8 cellular contexts compared by ENCODE assay signal in genomic region chr1:70487910-70488665, GRCh38.
A peak's percentile ranks its signal among the peaks of the same experiment; 100 is the strongest.
DNase-seq lines count a peak whose midpoint lies in the region; ATAC-seq and TF ChIP-seq lines count a peak whose summit lies in the region.

No MANE protein-coding gene starts in this region.

- H3K27ac ChIP-seq in H9 (ENCODE audit: insufficient read length, low read depth, low read length): no peak overlapping the region

- H3K4ac ChIP-seq in H9 (ENCODE audit: low read depth, low read length): no peak overlapping the region

- no peak overlapping the region for H2BK5ac ChIP-seq in H9 (ENCODE audit: insufficient read length, low read length)

- H3K4me3 Mint-ChIP-seq in H9 (no peak overlapping the region), brain (no peak overlapping the region)

- H3T11ph ChIP-seq in H9 (ENCODE audit: low read length): no peak overlapping the region

- H4K8ac ChIP-seq in H9 (replicated peaks; ENCODE audit: insufficient read length, low read depth, low read length): no peak overlapping the region

- H3K4me1 ChIP-seq in H9 (ENCODE audit: insufficient read depth, low read length): no peaks in the 10 kb centered on the region

- H3K23me2 ChIP-seq in H9 (ENCODE audit: insufficient read length, low read depth, low read length, poor library complexity, severe bottlenecking): no peaks in the 10 kb centered on the region

- H3K27ac Mint-ChIP-seq in H9 (no peak overlapping the region), brain (peak overlapping the region in 1 of 5 experiments; percentile 54)

- H2BK15ac ChIP-seq in H9 (ENCODE audit: low read depth, low read length): no peak overlapping the region

- H4K5ac ChIP-seq in H9 (ENCODE audit: insufficient read length, low read depth, low read length): no peak overlapping the region

- H3K4me3 ChIP-seq in kidney epithelial cell (ENCODE audit: low read depth, low read length): no peak overlapping the region

- H2BK120ac ChIP-seq in H9 (ENCODE audit: low read depth, low read length, poor library complexity, severe bottlenecking): no peak overlapping the region

- H3K4me2 ChIP-seq in H9 (ENCODE audit: insufficient read depth, insufficient read length, low read length): no peak overlapping the region

- H2BK12ac ChIP-seq in H9 (ENCODE audit: insufficient read length, low read depth, low read length): no peak overlapping the region

- intact Hi-C loops in Right ventricle myocardium inferior (cut with DNase I) (no loop called here), cardiac septum (cut with DNase I) (loop anchor here (10.0 kb wide), 1 partner anchor 53 kb away; no protein-coding TSS in a partner anchor)

- no peaks in the 10 kb centered on the region for H3K79me2 ChIP-seq in H9 (ENCODE audit: insufficient read depth, low read length)

- no peaks in the 10 kb centered on the region for H3K27me3 Mint-ChIP-seq in H9 (ENCODE audit: low read depth)
- H3K27me3 Mint-ChIP-seq in brain: no peaks in the 10 kb centered on the region

- H3K56ac ChIP-seq in H9 (ENCODE audit: insufficient read length, low read depth, low read length): no peak overlapping the region

- no peak overlapping the region for H2BK20ac ChIP-seq in H9 (ENCODE audit: low read depth, low read length, poor library complexity, severe bottlenecking)

- H3K36me3 ChIP-seq in kidney epithelial cell (ENCODE audit: control insufficient read depth, insufficient read depth, low read length): no peaks in the 10 kb centered on the region

- no peak overlapping the region for H4K91ac ChIP-seq in H9 (ENCODE audit: insufficient read length, low read depth, low read length)

- no peak overlapping the region for H2AFZ ChIP-seq in H9 (ENCODE audit: low read length)

- no peaks in the 10 kb centered on the region for H3K9me3 ChIP-seq in H9 (ENCODE audit: control insufficient read depth, low read depth, low read length)

- H4K20me1 ChIP-seq in H9 (ENCODE audit: control insufficient read depth, insufficient read depth, insufficient read length): no peaks in the 10 kb centered on the region

- WGBS in H9 (ENCODE audit: extremely low coverage, insufficient read length, low lambda C conversion rate): no CpG with 5 or more reads among the region's 6 CpGs

- H3K27me3 ChIP-seq in H9 (ENCODE audit: insufficient read depth, low read length) (no peaks in the 10 kb centered on the region), kidney epithelial cell (ENCODE audit: control insufficient read depth, insufficient read depth, low read length) (no peaks in the 10 kb centered on the region)

- no peaks in the 10 kb centered on the region for H3K79me1 ChIP-seq in H9 (ENCODE audit: insufficient read depth, low read depth, low read length, poor library complexity, severe bottlenecking)

- H3K9ac ChIP-seq in H9 (ENCODE audit: extremely low read depth, insufficient read length, low read length): no peak overlapping the region

- no peak overlapping the region for H3K23ac ChIP-seq in H9 (ENCODE audit: insufficient read length, low read depth, low read length)

- no peak overlapping the region for H3K14ac ChIP-seq in H9 (ENCODE audit: insufficient read depth, low read length)

- H3K18ac ChIP-seq in H9 (ENCODE audit: insufficient read length, low read depth, low read length): no peak overlapping the region

- peak; percentile 16 for ATAC-seq in Right ventricle myocardium inferior

- H2AK5ac ChIP-seq in H9 (ENCODE audit: insufficient read length, low read length): no peak overlapping the region

- DNase-seq in Right ventricle myocardium inferior (ENCODE audit: missing footprints): no peak
- DNase-seq in cardiac septum (ENCODE audit: low spot score): no peak
- DNase-seq in H9: peak; percentile 64
- DNase-seq in NCI-H1694 treated with DMSO at 0.1 percent for 48 hours (lab: John Stamatoyannopoulos, UW): peak; percentile 13
- no peak for DNase-seq in kidney epithelial cell (ENCODE audit: low read depth)
- no peak for DNase-seq in T-helper 9 cell
- no peak for DNase-seq in NCI-H1105 treated with DMSO at 0.1 percent for 48 hours (lab: John Stamatoyannopoulos, UW)

- H3K36me3 Mint-ChIP-seq in H9 (ENCODE audit: insufficient read depth in 1 of 3, low read depth in 3 of 3) (no peaks in the 10 kb centered on the region), brain (no peaks in the 10 kb centered on the region)

- no peaks in the 10 kb centered on the region for H3K9me3 Mint-ChIP-seq in H9
- H3K9me3 Mint-ChIP-seq in brain: peaks cover 5 to 26% (median 15%) of the 10 kb centered on the region in 5 experiments

- TF ChIP-seq CTCF in H9 (conservative IDR thresholded peaks at IDR 0.05) (peak; percentile 97), brain (conservative IDR thresholded peaks at IDR 0.05) (peak; percentile 55 to 70), kidney epithelial cell (IDR thresholded peaks at IDR 0.05; ENCODE audit: insufficient read depth, low read length, poor library complexity, severe bottlenecking) (peak; percentile 58)

- H3K4me1 Mint-ChIP-seq in H9 (no peaks in the 10 kb centered on the region), brain (peaks cover 8% of the 10 kb centered on the region)

Comparison
In these comparisons a context has a peak if more than half of its experiments do, and no peak if none do; other contexts are left out.
1. DNase-seq: peak in H9 (single experiment) and NCI-H1694 treated with DMSO at 0.1 percent for 48 hours (single experiment); none in Right ventricle myocardium inferior (single experiment), cardiac septum (single experiment), kidney epithelial cell (single experiment), T-helper 9 cell (single experiment) and NCI-H1105 treated with DMSO at 0.1 percent for 48 hours (single experiment).
2. Peak in every context shown above with its lines, with median percentiles within 50 percentile points of each other: CTCF ChIP-seq.